17 cellular contexts compared by ENCODE assay signal in the genomic region with DNA sequence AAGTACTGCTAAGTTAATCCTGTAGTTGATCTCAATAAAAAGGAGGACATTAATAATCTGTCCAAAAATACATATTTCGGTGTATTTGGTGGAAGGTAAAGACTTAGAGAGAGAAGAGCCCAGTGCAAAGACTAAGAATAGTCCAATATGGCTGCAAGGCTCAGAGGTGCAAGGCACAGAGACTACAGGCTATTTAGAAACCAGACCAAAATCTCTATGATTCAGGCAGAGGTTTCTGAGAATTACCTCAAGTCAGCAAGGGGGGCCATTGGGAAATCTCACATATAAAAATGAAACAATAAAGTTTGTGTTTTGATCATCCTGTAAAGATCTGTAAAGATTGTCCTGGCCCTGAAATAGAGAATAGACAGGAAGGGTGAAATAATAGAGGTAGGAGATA.
A peak's percentile ranks its signal among the peaks of the same experiment; 100 is the strongest.
DNase-seq lines count a peak whose midpoint lies in the region; ATAC-seq and TF ChIP-seq lines count a peak whose summit lies in the region.
"Had no signal": no experiment of that assay in that cellular context is flagged by ENCODE, and none has a peak within 500 bp of the region (broad histone marks: within the 10 kb centered on the region; RNA-seq: fewer than 3 reads in every experiment).

No MANE protein-coding gene starts in this region.

- H3K4me3 ChIP-seq in CD8-positive, alpha-beta T cell (ENCODE audit: low read depth, low read length), result no peak overlapping the region
- H3K4me3 ChIP-seq in endodermal cell (ENCODE audit: low read length), result no peak overlapping the region
- H3K4me3 ChIP-seq: K562 had no signal

- H3K27me3 ChIP-seq in CD8-positive, alpha-beta T cell (ENCODE audit: insufficient read depth, low read length), result no peaks in the 10 kb centered on the region
- H3K27me3 ChIP-seq in endodermal cell (ENCODE audit: control insufficient read depth, insufficient read depth, low read length, poor library complexity, severe bottlenecking), result no peaks in the 10 kb centered on the region

- no peak for DNase-seq in activated T-cell treated with anti-CD3 and anti-CD28 coated beads, Interleukin-2, amount 50 U/mL, for 4 hours
- no peak for DNase-seq in activated T-cell treated with anti-CD3 and anti-CD28 coated beads, Interleukin-2, amount 50 U/mL, for 1 hour
- no peak for DNase-seq in CD8-positive, alpha-beta T cell
- no peak for DNase-seq in activated T-helper 1 cell treated with anti-CD3 and anti-CD28 coated beads, Interleukin-12 subunit alpha, Interleukin-12 subunit beta, Interleukin-2, Interleukin-4 antibody, amounts not matched to agents 30 ng/mL and 10 ng/mL and 1 ng/mL, durations not matched to agents 14 hours and 24 hours and 36 hours (ENCODE audit: low spot score)
- no peak for DNase-seq in naive thymus-derived CD8-positive, alpha-beta T cell
- DNase-seq in DMS53 (lab: John Stamatoyannopoulos, UW), result no peak
- no peak for DNase-seq in endodermal cell
- no peak for DNase-seq in G401 (ENCODE audit: low spot score)
- DNase-seq: DMS 273 treated with DMSO at 0.1 percent for 48 hours; EL; GOT3; NCI-H345; NCI-H69; NK-92 treated with Interleukin-12 subunit alpha and Interleukin-12 subunit beta, amount 100 ng/mL, for 24 hours had no signal

- H3K9ac ChIP-seq in endodermal cell (ENCODE audit: extremely low read depth, low read length, poor library complexity, severe bottlenecking), result no peak overlapping the region

- H3K36me3 Mint-ChIP-seq in activated T-cell treated with anti-CD3 and anti-CD28 coated beads, Interleukin-2, amount 50 U/mL, for 4 hours (ENCODE audit: insufficient read depth), result peaks cover 36% of the 10 kb centered on the region
- H3K36me3 Mint-ChIP-seq in CD8-positive, alpha-beta T cell, result peaks cover 80% of the 10 kb centered on the region
- peaks cover 51% of the 10 kb centered on the region for H3K36me3 Mint-ChIP-seq in activated T-helper 1 cell treated with anti-CD3 and anti-CD28 coated beads, Interleukin-12 subunit alpha, Interleukin-12 subunit beta, Interleukin-2, Interleukin-4 antibody, amounts not matched to agents 30 ng/mL and 10 ng/mL and 1 ng/mL, durations not matched to agents 14 hours and 24 hours and 36 hours (ENCODE audit: low read depth)
- peaks cover 36 to 67% (median 62%) of the 10 kb centered on the region in 3 donors for H3K36me3 Mint-ChIP-seq in naive thymus-derived CD8-positive, alpha-beta T cell
- no peaks in the 10 kb centered on the region for H3K36me3 Mint-ChIP-seq in endodermal cell (ENCODE audit: low read depth)

- no peaks in the 10 kb centered on the region for H3K27me3 Mint-ChIP-seq in activated T-cell treated with anti-CD3 and anti-CD28 coated beads, Interleukin-2, amount 50 U/mL, for 4 hours (ENCODE audit: low read depth)
- H3K27me3 Mint-ChIP-seq in CD8-positive, alpha-beta T cell (ENCODE audit: low read depth), result no peaks in the 10 kb centered on the region
- H3K27me3 Mint-ChIP-seq in activated T-helper 1 cell treated with anti-CD3 and anti-CD28 coated beads, Interleukin-12 subunit alpha, Interleukin-12 subunit beta, Interleukin-2, Interleukin-4 antibody, amounts not matched to agents 30 ng/mL and 10 ng/mL and 1 ng/mL, durations not matched to agents 14 hours and 24 hours and 36 hours (ENCODE audit: insufficient read depth), result no peaks in the 10 kb centered on the region
- H3K27me3 Mint-ChIP-seq in naive thymus-derived CD8-positive, alpha-beta T cell, result no peaks in the 10 kb centered on the region
- no peaks in the 10 kb centered on the region for H3K27me3 Mint-ChIP-seq in endodermal cell (ENCODE audit: insufficient read depth)

- peaks cover 74% of the 10 kb centered on the region for H3K4me1 ChIP-seq in CD8-positive, alpha-beta T cell (ENCODE audit: insufficient read depth, low read length)
- H3K4me1 ChIP-seq in endodermal cell (ENCODE audit: control insufficient read depth, insufficient read depth, low read length), result peaks cover 5% of the 10 kb centered on the region

- in situ Hi-C loops in G401 (cut with HindIII; ENCODE audit: low sequenced_read_pairs), result no loop called here

- peak overlapping the region; percentile 31 for H3K4me3 Mint-ChIP-seq in activated T-cell treated with anti-CD3 and anti-CD28 coated beads, Interleukin-2, amount 50 U/mL, for 4 hours
- no peak overlapping the region for H3K4me3 Mint-ChIP-seq in CD8-positive, alpha-beta T cell
- H3K4me3 Mint-ChIP-seq in activated T-helper 1 cell treated with anti-CD3 and anti-CD28 coated beads, Interleukin-12 subunit alpha, Interleukin-12 subunit beta, Interleukin-2, Interleukin-4 antibody, amounts not matched to agents 30 ng/mL and 10 ng/mL and 1 ng/mL, durations not matched to agents 14 hours and 24 hours and 36 hours, result no peak overlapping the region
- peak overlapping the region in 8 of 10 donors; percentile 3 to 70 (median 38) for H3K4me3 Mint-ChIP-seq in naive thymus-derived CD8-positive, alpha-beta T cell
- H3K4me3 Mint-ChIP-seq in endodermal cell, result no peak overlapping the region

- WGBS in endodermal cell (ENCODE audit: insufficient coverage in 1 of 2, insufficient read length in 1 of 2), 2 experiments, result 80 to 94% methylated on average over 1 of the region's 1 CpG

- H3K27ac Mint-ChIP-seq in CD8-positive, alpha-beta T cell, result peak overlapping the region; percentile 88
- H3K27ac Mint-ChIP-seq in activated T-helper 1 cell treated with anti-CD3 and anti-CD28 coated beads, Interleukin-12 subunit alpha, Interleukin-12 subunit beta, Interleukin-2, Interleukin-4 antibody, amounts not matched to agents 30 ng/mL and 10 ng/mL and 1 ng/mL, durations not matched to agents 14 hours and 24 hours and 36 hours, result peak overlapping the region; percentile 33
- H3K27ac Mint-ChIP-seq in naive thymus-derived CD8-positive, alpha-beta T cell, result peak overlapping the region; percentile 72 to 96 (median 92)
- no peak overlapping the region for H3K27ac Mint-ChIP-seq in endodermal cell

- no peak overlapping the region for H3K27ac ChIP-seq in CD8-positive, alpha-beta T cell (ENCODE audit: low read depth, low read length)
- H3K27ac ChIP-seq in endodermal cell (ENCODE audit: low read depth, low read length), result no peak overlapping the region
- H3K27ac ChIP-seq: HL-60, RWPE1 had no signal

- no peaks in the 10 kb centered on the region for H3K9me3 ChIP-seq in CD8-positive, alpha-beta T cell (ENCODE audit: low read length)
- H3K9me3 ChIP-seq in endodermal cell (ENCODE audit: control insufficient read depth, low read length), result no peaks in the 10 kb centered on the region

- no peak for TF ChIP-seq CTCF in CD8-positive, alpha-beta T cell (IDR thresholded peaks at IDR 0.05)
- TF ChIP-seq CTCF in endodermal cell (conservative IDR thresholded peaks at IDR 0.05), result no peak

- peaks cover 16% of the 10 kb centered on the region for H3K36me3 ChIP-seq in CD8-positive, alpha-beta T cell (ENCODE audit: insufficient read depth, low read length)
- H3K36me3 ChIP-seq in endodermal cell (ENCODE audit: control insufficient read depth, insufficient read depth, low read length), result no peaks in the 10 kb centered on the region

- CTCF ChIA-PET in CD8-positive, alpha-beta T cell (lab: Charles Lee), result no interaction called here

- H3K4me1 Mint-ChIP-seq in activated T-cell treated with anti-CD3 and anti-CD28 coated beads, Interleukin-2, amount 50 U/mL, for 4 hours (ENCODE audit: low read depth), result peaks cover 86% of the 10 kb centered on the region
- peaks cover 89% of the 10 kb centered on the region for H3K4me1 Mint-ChIP-seq in CD8-positive, alpha-beta T cell (ENCODE audit: low read depth)
- peaks cover 21% of the 10 kb centered on the region for H3K4me1 Mint-ChIP-seq in activated T-helper 1 cell treated with anti-CD3 and anti-CD28 coated beads, Interleukin-12 subunit alpha, Interleukin-12 subunit beta, Interleukin-2, Interleukin-4 antibody, amounts not matched to agents 30 ng/mL and 10 ng/mL and 1 ng/mL, durations not matched to agents 14 hours and 24 hours and 36 hours (ENCODE audit: low read depth)
- peaks cover 60 to 97% (median 92%) of the 10 kb centered on the region in 4 donors for H3K4me1 Mint-ChIP-seq in naive thymus-derived CD8-positive, alpha-beta T cell
- peaks cover 7% of the 10 kb centered on the region for H3K4me1 Mint-ChIP-seq in endodermal cell

- intact Hi-C loops in CD8-positive, alpha-beta T cell (cut with DNase I, micrococcal nuclease), result loop anchor here (10.0 kb wide), 4 partner anchors 265 to 1225 kb away; no protein-coding TSS in a partner anchor
- intact Hi-C loops in activated T-helper 1 cell treated with anti-CD3 and anti-CD28 coated beads, Interleukin-12 subunit alpha, Interleukin-12 subunit beta, Interleukin-2, Interleukin-4 antibody, amounts not matched to agents 30 ng/mL and 10 ng/mL and 1 ng/mL, durations not matched to agents 14 hours and 24 hours and 36 hours (cut with micrococcal nuclease), result loop anchor here (10.0 kb wide), 3 partner anchors 185 to 585 kb away; no protein-coding TSS in a partner anchor

- H3K9me3 Mint-ChIP-seq in activated T-cell treated with anti-CD3 and anti-CD28 coated beads, Interleukin-2, amount 50 U/mL, for 4 hours, result peaks cover 4% of the 10 kb centered on the region
- peaks cover 7% of the 10 kb centered on the region for H3K9me3 Mint-ChIP-seq in CD8-positive, alpha-beta T cell
- peaks cover 29% of the 10 kb centered on the region for H3K9me3 Mint-ChIP-seq in activated T-helper 1 cell treated with anti-CD3 and anti-CD28 coated beads, Interleukin-12 subunit alpha, Interleukin-12 subunit beta, Interleukin-2, Interleukin-4 antibody, amounts not matched to agents 30 ng/mL and 10 ng/mL and 1 ng/mL, durations not matched to agents 14 hours and 24 hours and 36 hours
- H3K9me3 Mint-ChIP-seq in naive thymus-derived CD8-positive, alpha-beta T cell, result peaks cover 0 to 24% (median 3%) of the 10 kb centered on the region in 9 donors
- H3K9me3 Mint-ChIP-seq in endodermal cell, result no peaks in the 10 kb centered on the region

- peak; percentile 35 to 52 for ATAC-seq in activated T-cell treated with anti-CD3 and anti-CD28 coated beads, Interleukin-2, amount 50 U/mL, for 4 hours
- no peak for ATAC-seq in CD8-positive, alpha-beta T cell
- ATAC-seq in naive thymus-derived CD8-positive, alpha-beta T cell, result no peak
- ATAC-seq: K562 had no signal

- POLR2A ChIA-PET in CD8-positive, alpha-beta T cell (lab: Charles Lee), result no interaction called here
- POLR2A ChIA-PET in naive thymus-derived CD8-positive, alpha-beta T cell (lab: Charles Lee), result no interaction called here

Comparison
In these comparisons a context has a peak if more than half of its experiments do, and no peak if none do; other contexts are left out.
1. ATAC-seq: peak in activated T-cell treated with anti-CD3 and anti-CD28 coated beads, Interleukin-2, amount 50 U/mL, for 4 hours (2 of 2); none in CD8-positive, alpha-beta T cell (single experiment) and naive thymus-derived CD8-positive, alpha-beta T cell (0 of 2).
2. H3K4me3 Mint-ChIP-seq: peak in activated T-cell treated with anti-CD3 and anti-CD28 coated beads, Interleukin-2, amount 50 U/mL, for 4 hours (single experiment) and naive thymus-derived CD8-positive, alpha-beta T cell (8 of 10); none in CD8-positive, alpha-beta T cell (single experiment), activated T-helper 1 cell treated with anti-CD3 and anti-CD28 coated beads, Interleukin-12 subunit alpha, Interleukin-12 subunit beta, Interleukin-2, Interleukin-4 antibody, amounts not matched to agents 30 ng/mL and 10 ng/mL and 1 ng/mL, durations not matched to agents 14 hours and 24 hours and 36 hours (single experiment) and endodermal cell (single experiment).